ENCODE assay signal across 28 cellular contexts in genomic region chrX:37679230-37679629, GRCh38. TPM values are rescaled to one million over a fixed set of nuclear protein-coding genes. Genes with fewer than 3 reads are reported as not detected.
"Had no signal": no experiment of that assay in that cellular context is flagged by ENCODE, and none has a peak within 500 bp of the region (broad histone marks: within the 10 kb centered on the region; RNA-seq: fewer than 3 reads in every experiment).

No MANE protein-coding gene starts in this region.

- H3K27me3 ChIP-seq: esophagus squamous epithelium, neural progenitor cell, upper lobe of right lung had no signal

- FAIRE-seq: endometrium, islet of Langerhans had no signal

- H3K4me1 ChIP-seq: esophagus squamous epithelium, heart right ventricle, neural progenitor cell, psoas muscle, spleen, tibial nerve, upper lobe of right lung, uterus had no signal

- DNase-seq: dermis blood vessel endothelial cell; effector memory CD8-positive, alpha-beta T cell; esophagus squamous epithelium; foreskin melanocyte; glutamatergic neuron; heart right ventricle; hippocampal formation; left cardiac atrium; naive thymus-derived CD4-positive, alpha-beta T cell; nucleus accumbens; posterior cingulate gyrus; psoas muscle; right cardiac atrium; spleen; stimulated activated CD4-positive, alpha-beta T cell treated with anti-CD3 and anti-CD28 coated beads, Interleukin-4, amount 100 ng/mL, for 4 hours; stimulated activated naive CD8-positive, alpha-beta T cell treated with anti-CD3 and anti-CD28 coated beads, Interleukin-15, Interleukin-2, amounts not matched to agents 100 U/mL and 50 U/mL, for 24 hours; upper lobe of right lung; uterus had no signal

- H3K4me2 ChIP-seq: neural progenitor cell had no signal

- H3K9me3 ChIP-seq: esophagus squamous epithelium, heart right ventricle, psoas muscle, spleen, thoracic aorta, tibial nerve, upper lobe of right lung, uterus had no signal

- H3K36me3 ChIP-seq: esophagus squamous epithelium, heart right ventricle, neural progenitor cell, spleen, thoracic aorta, tibial nerve, upper lobe of right lung, uterus had no signal

- H3K27ac ChIP-seq: coronary artery, esophagus squamous epithelium, heart right ventricle, neural progenitor cell, psoas muscle, skin epidermis, spleen, thoracic aorta, tibial nerve, upper lobe of right lung, uterus had no signal

- H2AFZ ChIP-seq: neural progenitor cell had no signal

- ATAC-seq: effector memory CD8-positive, alpha-beta T cell; heart right ventricle; left cardiac atrium; naive thymus-derived CD4-positive, alpha-beta T cell; psoas muscle; right cardiac atrium; stimulated activated memory B cell treated with anti-CD40 and anti-IgM and Interleukin-4, amounts not matched to agents 10 μg/mL and 1 μg/mL and 100 μg/mL, for 72 hours; stimulated activated naive CD8-positive, alpha-beta T cell treated with anti-CD3 and anti-CD28 coated beads, Interleukin-15, Interleukin-2, amounts not matched to agents 100 U/mL and 50 U/mL, for 24 hours; upper lobe of right lung had no signal

- H3K9ac ChIP-seq: neural progenitor cell had no signal

- H3K4me3 ChIP-seq: coronary artery, esophagus squamous epithelium, heart right ventricle, lung, neural progenitor cell, psoas muscle, skin epidermis, spleen, thoracic aorta, tibial nerve, upper lobe of right lung, uterus had no signal

RNA-seq across cellular contexts. Expression of gene XK, which starts 6.4 kb away (rescaled TPM):
- total RNA-seq: dermis blood vessel endothelial cell, osteocyte had no signal
- polyA plus RNA-seq: naive thymus-derived CD4-positive, alpha-beta T cell had no signal
